ENCODE assay signal across 8 cellular contexts in the genomic region with DNA sequence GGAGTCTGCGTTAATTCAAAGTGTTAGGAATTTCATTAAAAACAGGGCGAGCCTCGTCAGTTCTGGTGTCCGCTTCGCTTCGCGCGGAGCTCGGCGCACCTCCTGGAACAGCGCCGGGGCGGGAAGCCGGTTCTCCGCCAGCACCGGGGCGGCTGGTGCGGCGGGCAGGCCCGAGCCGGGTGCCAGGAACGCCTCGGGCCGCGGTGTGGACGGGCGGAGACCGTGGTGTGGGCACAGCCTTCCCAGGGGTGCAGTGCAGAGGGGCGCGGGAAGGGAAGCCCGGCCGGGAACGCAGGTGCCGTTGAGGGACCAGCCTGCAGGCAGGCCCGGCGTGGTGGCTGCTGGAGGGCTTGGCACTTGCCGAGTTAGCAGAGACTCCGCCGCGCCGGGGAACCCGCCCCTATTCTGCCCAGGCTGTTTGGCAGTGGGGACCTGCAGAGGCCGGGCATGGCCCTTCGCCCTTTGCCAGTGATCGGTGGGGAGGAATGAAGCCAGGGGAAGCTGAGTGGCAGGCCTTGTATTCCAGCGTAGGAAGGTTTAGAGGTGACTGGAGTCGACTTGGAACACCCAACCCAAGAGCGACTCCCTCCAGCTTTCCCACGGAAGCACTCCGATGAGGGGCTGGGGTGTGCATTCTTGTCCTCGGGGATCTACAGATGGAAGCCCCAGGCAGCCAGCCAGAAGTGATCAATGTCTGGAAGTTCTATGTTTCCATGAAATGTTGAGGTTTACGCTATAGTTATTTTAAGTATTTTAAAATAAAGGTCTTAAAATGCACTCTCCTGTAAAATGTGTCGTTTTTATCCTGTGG. TPM values are rescaled to one million over a fixed set of nuclear protein-coding genes. Genes with fewer than 3 reads are reported as not detected.
DNase-seq lines count a peak whose midpoint lies in the region; ATAC-seq and TF ChIP-seq lines count a peak whose summit lies in the region.

No MANE protein-coding gene starts in this region.

- peak overlapping the region in 7 of 9 donors; percentile 95 to 99 (median 98) for H3K27ac Mint-ChIP-seq in naive thymus-derived CD4-positive, alpha-beta T cell

- no peaks in the 10 kb centered on the region for H3K27me3 ChIP-seq in naive thymus-derived CD4-positive, alpha-beta T cell (ENCODE audit: control insufficient read depth in 2 of 2, insufficient read depth in 2 of 2, low read length in 2 of 2)
- H3K27me3 ChIP-seq in stomach smooth muscle (ENCODE audit: control insufficient read depth in 1 of 2, insufficient read depth in 2 of 2, low read length in 2 of 2): no peaks in the 10 kb centered on the region

- intact Hi-C loops in naive thymus-derived CD4-positive, alpha-beta T cell (cut with micrococcal nuclease): loop anchor here (1.0 to 5.0 kb wide), 9 partner anchors 112 to 1157 kb away; a partner anchor contains a TSS

- H3K9me3 Mint-ChIP-seq in naive thymus-derived CD4-positive, alpha-beta T cell: peaks cover 0 to 8% (median 0%) of the 10 kb centered on the region in 11 donors

- H3K4me1 ChIP-seq in naive thymus-derived CD4-positive, alpha-beta T cell (ENCODE audit: control insufficient read depth in 2 of 2, insufficient read depth in 2 of 2, low read length in 2 of 2): peaks cover 22 to 24% of the 10 kb centered on the region in 2 donors
- H3K4me1 ChIP-seq in stomach smooth muscle (ENCODE audit: control insufficient read depth, insufficient read depth, low read length): peaks cover 27% of the 10 kb centered on the region

- H3K27ac ChIP-seq in naive thymus-derived CD4-positive, alpha-beta T cell (ENCODE audit: low read depth, low read length): peak overlapping the region; percentile 65
- H3K27ac ChIP-seq in stomach smooth muscle (ENCODE audit: low read length): peak overlapping the region; percentile 94

- H3K4me3 Mint-ChIP-seq in naive thymus-derived CD4-positive, alpha-beta T cell: peak overlapping the region; percentile 87 to 97 (median 94)

- peak overlapping the region; percentile 80 to 82 for H3K9ac ChIP-seq in stomach smooth muscle (ENCODE audit: low read length in 2 of 2)

- POLR2A ChIA-PET in naive thymus-derived CD4-positive, alpha-beta T cell (lab: Charles Lee): interaction anchor here (0.6 to 2.1 kb wide), 6 partner anchors 12 to 356 kb away, joined by 3 to 11 read pairs (median 4); a partner anchor contains a TSS

- CTCF ChIA-PET in naive thymus-derived CD4-positive, alpha-beta T cell (lab: Charles Lee): no interaction called here

- H3K4me3 ChIP-seq in epithelial cell of proximal tubule (ENCODE audit: low read depth, low read length): peak overlapping the region; percentile 68
- H3K4me3 ChIP-seq in naive thymus-derived CD4-positive, alpha-beta T cell (ENCODE audit: low read length): peak overlapping the region; percentile 91
- H3K4me3 ChIP-seq in stomach smooth muscle (ENCODE audit: low read length in 2 of 2): peak overlapping the region; percentile 61 to 78

- peaks cover 0 to 5% (median 0%) of the 10 kb centered on the region in 5 donors for H3K36me3 Mint-ChIP-seq in naive thymus-derived CD4-positive, alpha-beta T cell

- no peak for ATAC-seq in naive thymus-derived CD4-positive, alpha-beta T cell

- no peaks in the 10 kb centered on the region for H3K9me3 ChIP-seq in naive thymus-derived CD4-positive, alpha-beta T cell (ENCODE audit: control insufficient read depth in 2 of 3, low read length in 3 of 3)
- H3K9me3 ChIP-seq in stomach smooth muscle (ENCODE audit: control insufficient read depth in 2 of 2, low read length in 2 of 2): no peaks in the 10 kb centered on the region

- DNase-seq in GF-D8 (lab: John Stamatoyannopoulos, UW) (peak; percentile 46), LHCN-M2 (ENCODE audit: low read depth) (peak; percentile 25), activated T-cell treated with anti-CD3 and anti-CD28 coated beads for 4 hours (peak; percentile 14), epithelial cell of proximal tubule (ENCODE audit: low read depth) (no peak), GOT3 (lab: John Stamatoyannopoulos, UW) (no peak), H4 (ENCODE audit: low spot score) (no peak)
- DNase-seq in naive thymus-derived CD4-positive, alpha-beta T cell: peak in 8 of 9 donors; percentile 5 to 42 (median 32)

- peaks cover 0 to 12% (median 0%) of the 10 kb centered on the region in 5 donors for H3K27me3 Mint-ChIP-seq in naive thymus-derived CD4-positive, alpha-beta T cell

- no peak for TF ChIP-seq CTCF in epithelial cell of proximal tubule (conservative IDR thresholded peaks at IDR 0.05; ENCODE audit: low read depth, low read length)

- H3K36me3 ChIP-seq in naive thymus-derived CD4-positive, alpha-beta T cell (ENCODE audit: control insufficient read depth in 2 of 3, insufficient read depth in 3 of 3, low read length in 3 of 3): no peaks in the 10 kb centered on the region
- H3K36me3 ChIP-seq in stomach smooth muscle (ENCODE audit: control insufficient read depth in 2 of 2, insufficient read depth in 2 of 2, low read length in 2 of 2): no peaks in the 10 kb centered on the region

- peaks cover 26 to 36% (median 32%) of the 10 kb centered on the region in 7 donors for H3K4me1 Mint-ChIP-seq in naive thymus-derived CD4-positive, alpha-beta T cell

RNA-seq across cellular contexts. Expression of a gene that starts 0.9 kb away (rescaled TPM):
- 138 and 145 TPM in 2 replicates for total RNA-seq in LHCN-M2 (2014; rRNA removed)
- 127 TPM for polyA plus RNA-seq in LHCN-M2 (2012)
- 130 and 157 TPM in 2 replicates for total RNA-seq in epithelial cell of proximal tubule
- total RNA-seq in naive thymus-derived CD4-positive, alpha-beta T cell: 10 to 100 TPM; 31.2 to 62.6 (median 40.2) TPM
- polyA plus RNA-seq in naive thymus-derived CD4-positive, alpha-beta T cell: 10 to 100 TPM; 57.8 to 59.0 TPM
- total RNA-seq in H4 (2014; rRNA removed; shearing (Covaris generic)): 144 and 209 TPM in 2 replicates

Comparison
In these comparisons a context has a peak if more than half of its experiments do, and no peak if none do; other contexts are left out.
1. DNase-seq: peak in GF-D8 (single experiment), LHCN-M2 (single experiment), activated T-cell treated with anti-CD3 and anti-CD28 coated beads for 4 hours (single experiment) and naive thymus-derived CD4-positive, alpha-beta T cell (8 of 9); none in epithelial cell of proximal tubule (single experiment), GOT3 (single experiment) and H4 (single experiment).
2. Peak in every context shown above with its lines, with median percentiles within 50 percentile points of each other: H3K4me3 ChIP-seq.